In the genomic region with DNA sequence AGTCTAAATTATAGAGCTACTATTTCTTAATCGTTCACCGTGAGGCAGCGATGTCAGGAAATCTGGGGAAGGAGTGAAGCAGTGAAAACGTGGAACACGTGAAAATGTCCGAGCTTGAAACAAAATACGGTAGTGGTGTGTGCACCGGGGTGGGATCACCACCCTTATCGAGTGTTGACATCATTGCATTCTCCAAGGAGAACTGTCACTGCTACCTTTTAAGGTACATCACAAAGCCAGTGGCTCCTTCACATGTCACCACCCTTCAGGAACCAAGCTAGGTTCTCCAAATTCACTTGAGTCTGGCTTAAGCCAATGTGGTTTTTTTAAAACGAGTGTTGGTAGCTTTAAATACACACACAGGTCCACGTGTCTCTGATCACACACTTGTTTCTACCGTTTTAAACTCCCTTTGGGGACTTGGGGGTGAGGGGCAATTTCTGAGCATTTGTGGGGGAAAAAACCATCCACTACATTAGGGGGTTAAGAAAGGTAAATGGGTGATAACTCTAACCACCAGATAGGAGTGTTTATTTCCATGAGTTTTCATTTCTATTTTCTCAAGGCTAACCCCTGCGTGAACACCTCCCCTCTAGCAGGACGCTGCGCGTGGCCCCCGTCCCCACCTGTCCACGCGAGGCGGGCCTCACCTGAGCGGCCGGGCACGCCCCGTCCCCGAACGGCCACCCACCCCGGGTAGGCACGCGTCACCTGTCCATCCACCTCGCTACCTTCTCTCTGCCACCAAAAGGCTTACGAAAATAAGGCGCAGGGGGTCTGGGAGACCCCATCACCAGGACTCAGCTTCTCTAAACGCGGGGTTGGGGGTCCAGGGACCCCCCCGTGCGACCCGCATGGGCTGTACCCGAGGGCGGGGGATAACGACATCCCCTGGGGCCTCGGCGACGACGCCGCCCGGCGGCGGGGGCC, we compare ENCODE assay signal across 8 cellular contexts. TPM values are rescaled to one million over a fixed set of nuclear protein-coding genes. Genes with fewer than 3 reads are reported as not detected.
A peak's percentile ranks its signal among the peaks of the same experiment; 100 is the strongest.
DNase-seq lines count a peak whose midpoint lies in the region; ATAC-seq, FAIRE-seq and TF ChIP-seq lines count a peak whose summit lies in the region.

No MANE protein-coding gene starts in this region.

- H3K9me3 ChIP-seq in OCI-LY3 (ENCODE audit: insufficient read depth, low read length) (no peaks in the 10 kb centered on the region), parathyroid adenoma (ENCODE audit: control insufficient read depth, low read length) (no peaks in the 10 kb centered on the region)

- no peaks in the 10 kb centered on the region for H3K27me3 ChIP-seq in OCI-LY3 (ENCODE audit: low read depth, low read length)
- no peaks in the 10 kb centered on the region for H3K27me3 ChIP-seq in parathyroid adenoma (ENCODE audit: control insufficient read depth, insufficient read depth, low read length)

- H3K4me2 ChIP-seq in OCI-LY3 (ENCODE audit: low read length) (peak overlapping the region; percentile 97), parathyroid adenoma (ENCODE audit: low read length) (peak overlapping the region; percentile 88)

- H3K4me1 ChIP-seq in OCI-LY3 (ENCODE audit: low read length) (peaks cover 26% of the 10 kb centered on the region), parathyroid adenoma (no peaks in the 10 kb centered on the region)

- no peaks in the 10 kb centered on the region for H3K27me3 Mint-ChIP-seq in activated naive CD4-positive, alpha-beta T cell treated with anti-CD3 and anti-CD28 coated beads for 36 hours (ENCODE audit: low read depth)

- CTCF ChIA-PET in activated naive CD4-positive, alpha-beta T cell treated with anti-CD3 and anti-CD28 coated beads for 36 hours (lab: Charles Lee), result interaction anchor here (0.6 to 3.3 kb wide), 7 partner anchors 45 to 610 kb away, joined by 3 to 13 read pairs (median 4); no protein-coding TSS in a partner anchor

- H3K4me1 Mint-ChIP-seq in activated naive CD4-positive, alpha-beta T cell treated with anti-CD3 and anti-CD28 coated beads for 36 hours (ENCODE audit: low read depth), result peaks cover 17% of the 10 kb centered on the region

- DNase-seq in CD1c-positive myeloid dendritic cell (ENCODE audit: extremely low spot score), result peak; percentile 51
- DNase-seq in activated naive CD4-positive, alpha-beta T cell treated with anti-CD3 and anti-CD28 coated beads for 36 hours, result peak; percentile 25
- peak; percentile 49 to 56 for DNase-seq in frontal cortex (ENCODE audit: low spot score in 2 of 2)

- H3K9ac ChIP-seq in OCI-LY3 (ENCODE audit: low read length), result peak overlapping the region; percentile 81
- H3K9ac ChIP-seq in parathyroid adenoma, result no peak overlapping the region

- H3K79me2 ChIP-seq in OCI-LY3 (ENCODE audit: low read length), result peaks cover 41% of the 10 kb centered on the region
- H3K79me2 ChIP-seq in parathyroid adenoma, result peaks cover 2% of the 10 kb centered on the region

- 0 out of 2 replicates have a peak, but pooled peaks cover 2% of the 10 kb centered on the region for H4K20me1 ChIP-seq in OCI-LY3 (ENCODE audit: insufficient read depth, low read length)

- no peaks in the 10 kb centered on the region for H3K9me3 Mint-ChIP-seq in activated naive CD4-positive, alpha-beta T cell treated with anti-CD3 and anti-CD28 coated beads for 36 hours

- H3K36me3 ChIP-seq in OCI-LY3 (replicated peaks; ENCODE audit: low read depth, low read length) (no peaks in the 10 kb centered on the region), parathyroid adenoma (ENCODE audit: control insufficient read depth, insufficient read depth, low read length) (no peaks in the 10 kb centered on the region)

- H2AFZ ChIP-seq in OCI-LY3 (ENCODE audit: low read depth, low read length) (no peak overlapping the region), parathyroid adenoma (peak overlapping the region; percentile 85)

- TF ChIP-seq POLR2A in GM19099 (IDR thresholded peaks at IDR 0.05; ENCODE audit: extremely low read depth, insufficient read length, low read depth), result peak; percentile 31

- FAIRE-seq in frontal cortex (lab: Jason Lieb, UNC), result no peak

- H3K27ac Mint-ChIP-seq in activated naive CD4-positive, alpha-beta T cell treated with anti-CD3 and anti-CD28 coated beads for 36 hours, result peak overlapping the region; percentile 61

- intact Hi-C loops in activated naive CD4-positive, alpha-beta T cell treated with anti-CD3 and anti-CD28 coated beads for 36 hours (cut with micrococcal nuclease), result loop anchor here (1.0 to 5.0 kb wide), 5 partner anchors 49 to 229 kb away; a partner anchor contains a TSS

- ATAC-seq in HG03342 (IDR thresholded peaks at IDR 0.05; ENCODE audit: unreplicated experiment) (peak; percentile 27), GM21360 (IDR thresholded peaks at IDR 0.05; ENCODE audit: unreplicated experiment) (no peak)

- peak overlapping the region; percentile 84 for H3K4me3 Mint-ChIP-seq in activated naive CD4-positive, alpha-beta T cell treated with anti-CD3 and anti-CD28 coated beads for 36 hours

- H3K4me3 ChIP-seq in OCI-LY3 (ENCODE audit: low read length) (peak overlapping the region; percentile 98), parathyroid adenoma (ENCODE audit: low read depth, low read length) (peak overlapping the region; percentile 53)

- peaks cover 5% of the 10 kb centered on the region for H3K36me3 Mint-ChIP-seq in activated naive CD4-positive, alpha-beta T cell treated with anti-CD3 and anti-CD28 coated beads for 36 hours (ENCODE audit: low read depth)

- TF ChIP-seq CTCF in OCI-LY3 (IDR thresholded peaks at IDR 0.05; ENCODE audit: low read depth, low read length) (no peak), parathyroid adenoma (IDR thresholded peaks at IDR 0.05) (no peak)

- peak overlapping the region; percentile 52 for H3K27ac ChIP-seq in OCI-LY3 (ENCODE audit: low read length)
- H3K27ac ChIP-seq in parathyroid adenoma, result peak overlapping the region; percentile 24

RNA-seq across cellular contexts. Expression of a gene that starts 1.0 kb away (rescaled TPM):
- 1 to 10 TPM; 9.6 to 9.8 TPM for total RNA-seq in activated naive CD4-positive, alpha-beta T cell treated with anti-CD3 and anti-CD28 coated beads for 36 hours
- 6.9 TPM for total RNA-seq in frontal cortex
